In genomic region chrX:123962794-123963373, GRCh38 we compare ENCODE assay signal across 8 cellular contexts. TPM values are rescaled to one million over a fixed set of nuclear protein-coding genes. Genes with fewer than 3 reads are reported as not detected.
DNase-seq lines count a peak whose midpoint lies in the region; ATAC-seq and TF ChIP-seq lines count a peak whose summit lies in the region.

No MANE protein-coding gene starts in this region.

- peak overlapping the region; percentile 89 for H3K27ac ChIP-seq in temporal lobe (ENCODE audit: low read depth, low read length)

- H3K36me3 Mint-ChIP-seq in activated naive CD4-positive, alpha-beta T cell treated with anti-CD3 and anti-CD28 coated beads, Interleukin-2, amount 10 ng/mL, durations not matched to agents 7 days and 5 days = peaks cover 21% of the 10 kb centered on the region

- peak; percentile 38 for TF ChIP-seq POLR2A in NB4 (IDR thresholded peaks at IDR 0.05; ENCODE audit: extremely low read depth, insufficient read length)

- no peak for TF ChIP-seq CTCF in NB4 (IDR thresholded peaks at IDR 0.05; ENCODE audit: low read depth, low read length)

- CTCF ChIA-PET in activated naive CD4-positive, alpha-beta T cell treated with anti-CD3 and anti-CD28 coated beads, Interleukin-2, amount 10 ng/mL, durations not matched to agents 7 days and 5 days (lab: Charles Lee) = interaction anchor here (0.6 kb wide), 1 partner anchor 14 kb away, joined by 3 read pairs; no protein-coding TSS in a partner anchor

- H3K9me3 Mint-ChIP-seq in activated naive CD4-positive, alpha-beta T cell treated with anti-CD3 and anti-CD28 coated beads, Interleukin-2, amount 10 ng/mL, durations not matched to agents 7 days and 5 days = no peaks in the 10 kb centered on the region

- peak overlapping the region; percentile 97 for H3K4me3 Mint-ChIP-seq in activated naive CD4-positive, alpha-beta T cell treated with anti-CD3 and anti-CD28 coated beads, Interleukin-2, amount 10 ng/mL, durations not matched to agents 7 days and 5 days

- peak overlapping the region; percentile 100 for H3K27ac Mint-ChIP-seq in activated naive CD4-positive, alpha-beta T cell treated with anti-CD3 and anti-CD28 coated beads, Interleukin-2, amount 10 ng/mL, durations not matched to agents 7 days and 5 days

- peaks cover 36% of the 10 kb centered on the region for H3K4me1 Mint-ChIP-seq in activated naive CD4-positive, alpha-beta T cell treated with anti-CD3 and anti-CD28 coated beads, Interleukin-2, amount 10 ng/mL, durations not matched to agents 7 days and 5 days

- peak; percentile 85 for DNase-seq in GM03348 (ENCODE audit: low spot score)
- peak; percentile 95 for DNase-seq in NB4 (ENCODE audit: low read depth)
- peak; percentile 88 for DNase-seq in SK-N-DZ (ENCODE audit: low spot score)
- DNase-seq in activated naive CD4-positive, alpha-beta T cell treated with anti-CD3 and anti-CD28 coated beads, Interleukin-2, amount 10 ng/mL, durations not matched to agents 7 days and 5 days = peak; percentile 88
- peak; percentile 51 for DNase-seq in germinal center (ENCODE audit: low spot score)
- peak; percentile 13 to 90 (median 65) for DNase-seq in nucleus accumbens (lab: John Stamatoyannopoulos, UW)

- H3K27me3 Mint-ChIP-seq in activated naive CD4-positive, alpha-beta T cell treated with anti-CD3 and anti-CD28 coated beads, Interleukin-2, amount 10 ng/mL, durations not matched to agents 7 days and 5 days = peaks cover 11% of the 10 kb centered on the region

- peak; percentile 57 for ATAC-seq in HG02571 (IDR thresholded peaks at IDR 0.05; ENCODE audit: unreplicated experiment)

- peak overlapping the region; percentile 95 for H3K4me3 ChIP-seq in NB4 (ENCODE audit: low read depth, low read length)

RNA-seq across cellular contexts. Expression of gene STAG2, which starts 1.4 kb away (rescaled TPM):
- polyA plus RNA-seq in SK-N-DZ (2014; cell fraction: cytosol; rRNA removed) = 55.1 and 59.0 TPM in 2 replicates
- polyA plus RNA-seq in SK-N-DZ (2014; cell fraction: nucleus; rRNA removed) = 26.6 and 30.7 TPM in 2 replicates
- total RNA-seq in temporal lobe = 101 TPM

Comparison
In these comparisons a context has a peak if more than half of its experiments do, and no peak if none do; other contexts are left out.
1. Peak in every context shown above with its lines: DNase-seq, ATAC-seq, H3K4me3 ChIP-seq and H3K27ac ChIP-seq.